ENCODE assay signal across 7 cellular contexts in the genomic region with DNA sequence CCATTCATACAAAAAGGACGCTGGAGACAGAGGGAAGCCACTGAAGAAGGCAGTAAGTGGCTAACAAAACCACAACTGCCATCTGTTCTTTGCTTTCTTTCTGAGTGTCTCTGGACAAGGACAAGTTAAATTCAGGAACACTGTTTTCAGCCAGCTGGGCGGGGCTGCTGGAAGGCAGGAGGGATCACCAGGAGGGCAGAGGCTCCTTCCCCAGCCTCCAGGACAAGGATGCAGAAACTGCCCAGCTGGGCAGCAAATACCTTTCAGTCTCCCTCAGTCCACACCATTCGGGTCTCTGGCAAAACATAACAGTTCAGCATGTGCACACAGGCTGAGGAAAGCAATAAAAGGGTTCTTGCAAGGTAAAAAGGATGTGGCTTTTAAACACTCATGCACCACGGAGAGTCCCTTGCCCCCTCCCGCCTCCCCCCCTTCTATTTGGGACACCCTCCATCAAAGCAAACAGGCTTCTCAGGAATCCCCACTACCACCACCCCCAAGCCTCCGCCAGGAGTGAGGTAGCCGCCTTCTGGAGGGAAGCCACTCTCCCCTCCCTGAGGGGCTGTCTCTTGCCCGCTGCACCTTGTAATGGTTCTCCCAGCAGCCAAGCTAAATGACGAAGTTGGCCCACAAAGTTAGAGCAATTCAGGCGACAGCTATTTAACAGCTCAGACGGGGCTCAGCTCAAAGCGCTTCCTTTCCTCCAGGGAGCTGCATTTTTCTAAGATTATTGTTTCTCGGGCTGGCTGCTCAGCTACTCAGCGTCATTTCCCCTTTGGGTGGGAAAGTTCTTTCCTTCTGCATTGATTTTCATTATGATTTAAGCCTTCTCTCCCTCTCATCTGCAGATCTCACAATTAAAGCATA. TPM values are rescaled to one million over a fixed set of nuclear protein-coding genes. Genes with fewer than 3 reads are reported as not detected.
DNase-seq lines count a peak whose midpoint lies in the region; TF ChIP-seq lines count a peak whose summit lies in the region.

No MANE protein-coding gene starts in this region.

- DNase-seq in H4 (ENCODE audit: low spot score) (peak; percentile 57), adrenal gland (peak in 6 of 7 donors; percentile 50 to 65 (median 56)), iris pigment epithelial cell (ENCODE audit: low read depth) (peak; percentile 77), MM.1S (no peak), BE2C (no peak)
- peak; percentile 56 for DNase-seq in stimulated activated CD4-positive, alpha-beta T cell treated with anti-CD3 and anti-CD28 coated beads, Interleukin-1b, Interleukin-23, amount 100 ng/mL, for 48 hours

- H3K4me1 Mint-ChIP-seq in T-helper 1 cell treated with Interleukin-12 subunit alpha and Interleukin-12 subunit beta and Interleukin-4 antibody, amounts not matched to agents 30 μg/mL and 1 μg/mL, for 36 hours (ENCODE audit: low read depth) = peaks cover 62% of the 10 kb centered on the region

- H3K36me3 ChIP-seq in adrenal gland (replicated peaks in 1 of 2) (no peaks in the 10 kb centered on the region), MM.1S (replicated peaks; ENCODE audit: insufficient read depth, low read length) (no peaks in the 10 kb centered on the region), BE2C (no peaks in the 10 kb centered on the region)

- TF ChIP-seq CTCF in adrenal gland (IDR thresholded peaks at IDR 0.05) = no peak
- TF ChIP-seq CTCF in MM.1S (IDR thresholded peaks at IDR 0.05; ENCODE audit: low read length) = no peak
- TF ChIP-seq CTCF in BE2C (IDR thresholded peaks at IDR 0.05; ENCODE audit: low read depth, low read length) = no peak

- H3K36me3 Mint-ChIP-seq in T-helper 1 cell treated with Interleukin-12 subunit alpha and Interleukin-12 subunit beta and Interleukin-4 antibody, amounts not matched to agents 30 μg/mL and 1 μg/mL, for 36 hours (ENCODE audit: low read depth) = peaks cover 30% of the 10 kb centered on the region

- H3K4me2 ChIP-seq in MM.1S (ENCODE audit: low read depth, low read length) = no peak overlapping the region

- H3K4me3 Mint-ChIP-seq in T-helper 1 cell treated with Interleukin-12 subunit alpha and Interleukin-12 subunit beta and Interleukin-4 antibody, amounts not matched to agents 30 μg/mL and 1 μg/mL, for 36 hours = peak overlapping the region; percentile 99

- no peak for TF ChIP-seq POLR2A in adrenal gland (IDR thresholded peaks at IDR 0.05)

- H3K4me1 ChIP-seq in adrenal gland (replicated peaks in 1 of 2) = peaks cover 8 to 43% of the 10 kb centered on the region in 2 donors
- H3K4me1 ChIP-seq in MM.1S (ENCODE audit: low read length) = no peaks in the 10 kb centered on the region
- H3K4me1 ChIP-seq in BE2C = peaks cover 8% of the 10 kb centered on the region

- H3K4me3 ChIP-seq in adrenal gland (peak overlapping the region in 1 of 4 donors; percentile 11), MM.1S (ENCODE audit: low read length) (no peak overlapping the region), BE2C (ENCODE audit: low read depth, low read length) (no peak overlapping the region)

- no peaks in the 10 kb centered on the region for H3K9me2 ChIP-seq in MM.1S (replicated peaks; ENCODE audit: insufficient read depth, low read length)

- H3K9me3 ChIP-seq in adrenal gland (replicated peaks in 1 of 3) (no peaks in the 10 kb centered on the region), MM.1S (replicated peaks; ENCODE audit: insufficient read depth, low read length) (no peaks in the 10 kb centered on the region), BE2C (no peaks in the 10 kb centered on the region)

- H3K27me3 ChIP-seq in adrenal gland (no peaks in the 10 kb centered on the region), MM.1S (replicated peaks; ENCODE audit: insufficient read depth, low read length) (peaks cover 15% of the 10 kb centered on the region; the same call in 1 of the 2 replicates), BE2C (no peaks in the 10 kb centered on the region)

- no peaks in the 10 kb centered on the region for H4K20me1 ChIP-seq in MM.1S (ENCODE audit: insufficient read depth, low read length)

- H3K27ac Mint-ChIP-seq in T-helper 1 cell treated with Interleukin-12 subunit alpha and Interleukin-12 subunit beta and Interleukin-4 antibody, amounts not matched to agents 30 μg/mL and 1 μg/mL, for 36 hours = peak overlapping the region; percentile 90

- no peaks in the 10 kb centered on the region for H3F3A ChIP-seq in MM.1S (ENCODE audit: insufficient read depth, low read length)

- H3K9me3 Mint-ChIP-seq in T-helper 1 cell treated with Interleukin-12 subunit alpha and Interleukin-12 subunit beta and Interleukin-4 antibody, amounts not matched to agents 30 μg/mL and 1 μg/mL, for 36 hours = no peaks in the 10 kb centered on the region

- no peak overlapping the region for H3K9ac ChIP-seq in MM.1S (ENCODE audit: low read length)

- no peak overlapping the region for H2AFZ ChIP-seq in MM.1S (ENCODE audit: low read length)

- H3K27ac ChIP-seq in adrenal gland = peak overlapping the region in 2 of 5 donors; percentile 79 to 98
- H3K27ac ChIP-seq in MM.1S (ENCODE audit: low read length) = no peak overlapping the region

- H3K79me2 ChIP-seq in MM.1S (ENCODE audit: low read length) = no peaks in the 10 kb centered on the region

- peaks cover 25% of the 10 kb centered on the region for H3K27me3 Mint-ChIP-seq in T-helper 1 cell treated with Interleukin-12 subunit alpha and Interleukin-12 subunit beta and Interleukin-4 antibody, amounts not matched to agents 30 μg/mL and 1 μg/mL, for 36 hours (ENCODE audit: low read depth)

- intact Hi-C loops in adrenal gland (cut with DNase I) = no loop called here

- WGBS in adrenal gland, 4 donors = 36 to 40% (median 36%) methylated on average over 13 to 14 of the region's 14 CpGs

RNA-seq across cellular contexts. Expression of a gene that starts 3.8 kb away (rescaled TPM):
- total RNA-seq in H4 (2014; rRNA removed; shearing (Covaris generic)) = 49.6 and 57.7 TPM in 2 replicates
- 100 to 1,000 TPM in 1 of 8 donors, 10 to 100 TPM in 7; 32.0 to 107 (median 45.8) TPM for total RNA-seq in adrenal gland
- 10 to 100 TPM in 1 of 3 donors, 1 to 10 TPM in 2; 6.2 to 29.0 (median 8.4) TPM for polyA plus RNA-seq in adrenal gland
- polyA plus RNA-seq in BE2C (2012; ENCODE audit: insufficient read depth, insufficient read length, low read depth) = 7.1 TPM

Comparison
In these comparisons a context has a peak if more than half of its experiments do, and no peak if none do; other contexts are left out.
1. DNase-seq: peak in H4 (single experiment), adrenal gland (6 of 7), iris pigment epithelial cell (single experiment) and stimulated activated CD4-positive, alpha-beta T cell treated with anti-CD3 and anti-CD28 coated beads, Interleukin-1b, Interleukin-23, amount 100 ng/mL, for 48 hours (single experiment); none in MM.1S (single experiment) and BE2C (single experiment).